In genomic region chr19:46606681-46607440, GRCh38 we compare ENCODE assay signal across 18 cellular contexts. TPM values are rescaled to one million over a fixed set of nuclear protein-coding genes. Genes with fewer than 3 reads are reported as not detected.
A peak's percentile ranks its signal among the peaks of the same experiment; 100 is the strongest.
DNase-seq lines count a peak whose midpoint lies in the region; ATAC-seq and TF ChIP-seq lines count a peak whose summit lies in the region.
"Had no signal": no experiment of that assay in that cellular context is flagged by ENCODE, and none has a peak within 500 bp of the region (broad histone marks: within the 10 kb centered on the region; RNA-seq: fewer than 3 reads in every experiment).

No MANE protein-coding gene starts in this region.

- H3K36me3 ChIP-seq in tibial nerve: peaks cover 0 to 55% (median 8%) of the 10 kb centered on the region in 3 donors

- no peaks in the 10 kb centered on the region for H3K9me3 Mint-ChIP-seq in activated naive CD8-positive, alpha-beta T cell (ENCODE audit: low read depth)
- no peaks in the 10 kb centered on the region for H3K9me3 Mint-ChIP-seq in activated naive CD8-positive, alpha-beta T cell treated with anti-CD3 and anti-CD28 coated beads, Interleukin-2, amount 50 U/mL, for 24 hours
- no peaks in the 10 kb centered on the region for H3K9me3 Mint-ChIP-seq in brain
- H3K9me3 Mint-ChIP-seq: activated T-helper 1 cell treated with anti-CD3 and anti-CD28 coated beads, Interleukin-12 subunit alpha, Interleukin-12 subunit beta, Interleukin-2, Interleukin-4 antibody, amounts not matched to agents 30 ng/mL and 10 ng/mL and 1 ng/mL, durations not matched to agents 14 hours and 24 hours and 36 hours had no signal

- no peak for TF ChIP-seq CTCF in brain (conservative IDR thresholded peaks at IDR 0.05)
- TF ChIP-seq CTCF in tibial nerve (IDR thresholded peaks at IDR 0.05): no peak

- H3K36me3 Mint-ChIP-seq in activated naive CD8-positive, alpha-beta T cell: peaks cover 6% of the 10 kb centered on the region
- peaks cover 69% of the 10 kb centered on the region for H3K36me3 Mint-ChIP-seq in activated naive CD8-positive, alpha-beta T cell treated with anti-CD3 and anti-CD28 coated beads, Interleukin-2, amount 50 U/mL, for 24 hours (ENCODE audit: low read depth)
- H3K36me3 Mint-ChIP-seq in brain: peaks cover 23% of the 10 kb centered on the region

- H3K27ac ChIP-seq in tibial nerve: peak overlapping the region; percentile 2 to 99 (median 62)
- H3K27ac ChIP-seq: left lung, SK-N-MC, upper lobe of left lung had no signal

- H3K4me1 Mint-ChIP-seq in activated naive CD8-positive, alpha-beta T cell (ENCODE audit: low read depth): peaks cover 52% of the 10 kb centered on the region
- H3K4me1 Mint-ChIP-seq in activated naive CD8-positive, alpha-beta T cell treated with anti-CD3 and anti-CD28 coated beads, Interleukin-2, amount 50 U/mL, for 24 hours: peaks cover 63% of the 10 kb centered on the region
- H3K4me1 Mint-ChIP-seq in brain: peaks cover 55% of the 10 kb centered on the region

- no peak overlapping the region for H3K4me3 Mint-ChIP-seq in activated naive CD8-positive, alpha-beta T cell
- no peak overlapping the region for H3K4me3 Mint-ChIP-seq in activated naive CD8-positive, alpha-beta T cell treated with anti-CD3 and anti-CD28 coated beads, Interleukin-2, amount 50 U/mL, for 24 hours
- peak overlapping the region in 3 of 5 experiments; percentile 26 to 61 (median 30) for H3K4me3 Mint-ChIP-seq in brain
- H3K4me3 Mint-ChIP-seq: activated T-helper 1 cell treated with anti-CD3 and anti-CD28 coated beads, Interleukin-12 subunit alpha, Interleukin-12 subunit beta, Interleukin-2, Interleukin-4 antibody, amounts not matched to agents 30 ng/mL and 10 ng/mL and 1 ng/mL, durations not matched to agents 14 hours and 24 hours and 36 hours had no signal

- no peaks in the 10 kb centered on the region for H3K9me3 ChIP-seq in tibial nerve
- H3K9me3 ChIP-seq: left lung, upper lobe of left lung had no signal

- TF ChIP-seq POLR2A in tibial nerve (IDR thresholded peaks at IDR 0.05): no peak

- no peak for ATAC-seq in activated naive CD8-positive, alpha-beta T cell treated with anti-CD3 and anti-CD28 coated beads, Interleukin-2, amount 50 U/mL, for 24 hours
- ATAC-seq: activated CD4-positive, CD25-positive, alpha-beta regulatory T cell treated with anti-CD3 and anti-CD28 coated beads, Interleukin-2, amount 50 U/mL, for 24 hours; left lung had no signal

- DNase-seq in activated naive CD8-positive, alpha-beta T cell treated with anti-CD3 and anti-CD28 coated beads, Interleukin-2, amount 50 U/mL, for 24 hours: no peak
- DNase-seq in mesenteric fat pad (ENCODE audit: low spot score) (peak; percentile 67), tibial nerve (ENCODE audit: low spot score in 2 of 2) (peak in 1 of 2 donors; percentile 8), NCI-H524 (lab: John Stamatoyannopoulos, UW) (no peak), NCI-H82 treated with DMSO at 0.1 percent for 48 hours (lab: John Stamatoyannopoulos, UW; ENCODE audit: unreplicated experiment) (no peak), NCI-H82 (lab: John Stamatoyannopoulos, UW) (no peak)
- DNase-seq: NCI-H2171, upper lobe of left lung had no signal

- H3K27ac Mint-ChIP-seq in activated naive CD8-positive, alpha-beta T cell: peak overlapping the region; percentile 47
- H3K27ac Mint-ChIP-seq in activated naive CD8-positive, alpha-beta T cell treated with anti-CD3 and anti-CD28 coated beads, Interleukin-2, amount 50 U/mL, for 24 hours: no peak overlapping the region
- H3K27ac Mint-ChIP-seq in brain: peak overlapping the region; percentile 37 to 82 (median 66)
- H3K27ac Mint-ChIP-seq: activated T-helper 1 cell treated with anti-CD3 and anti-CD28 coated beads, Interleukin-12 subunit alpha, Interleukin-12 subunit beta, Interleukin-2, Interleukin-4 antibody, amounts not matched to agents 30 ng/mL and 10 ng/mL and 1 ng/mL, durations not matched to agents 14 hours and 24 hours and 36 hours had no signal

- 56 to 66% methylated on average over 12 of the region's 12 CpGs for WGBS in tibial nerve, 2 donors

- no peaks in the 10 kb centered on the region for H3K27me3 ChIP-seq in tibial nerve
- H3K27me3 ChIP-seq: left lung, upper lobe of left lung had no signal

- H3K4me3 ChIP-seq in tibial nerve: no peak overlapping the region
- H3K4me3 ChIP-seq: left lung, SK-N-MC, smooth muscle cell, upper lobe of left lung had no signal

- H3K4me1 ChIP-seq in tibial nerve: peaks cover 0 to 96% (median 56%) of the 10 kb centered on the region in 4 donors

- no peak for TF ChIP-seq EP300 in tibial nerve (IDR thresholded peaks at IDR 0.05)

- H3K27me3 Mint-ChIP-seq in activated naive CD8-positive, alpha-beta T cell: no peaks in the 10 kb centered on the region
- H3K27me3 Mint-ChIP-seq in activated naive CD8-positive, alpha-beta T cell treated with anti-CD3 and anti-CD28 coated beads, Interleukin-2, amount 50 U/mL, for 24 hours: no peaks in the 10 kb centered on the region
- H3K27me3 Mint-ChIP-seq in brain: peaks cover 16% of the 10 kb centered on the region

RNA-seq across cellular contexts. Expression of gene CALM3, which starts 5.7 kb away (rescaled TPM):
- polyA plus RNA-seq in brain (ENCODE audit: insufficient read depth, low read depth, low replicate concordance): 789 TPM
- total RNA-seq in mesenteric fat pad: 125 TPM
- total RNA-seq in tibial nerve: 100 to 1,000 TPM; 123 to 167 (median 137) TPM

RNA-seq across cellular contexts. Expression of gene PTGIR, which starts 18.0 kb away (rescaled TPM):
- polyA plus RNA-seq in brain (ENCODE audit: insufficient read depth, low read depth, low replicate concordance): 0.80 TPM
- total RNA-seq in mesenteric fat pad: 7.2 TPM
- 10 to 100 TPM in 2 of 4 donors, 1 to 10 TPM in 2; 3.1 to 43.2 (median 12.7) TPM for total RNA-seq in tibial nerve

RNA-seq across cellular contexts. Expression of gene GNG8, which starts 29.1 kb away (rescaled TPM):
- 12.7 TPM for polyA plus RNA-seq in brain (ENCODE audit: insufficient read depth, low read depth, low replicate concordance)
- not detected for total RNA-seq in mesenteric fat pad
- total RNA-seq in tibial nerve: not detected
- total RNA-seq: bronchial epithelial cell, endothelial cell of umbilical vein, glomerular endothelial cell, left lung, smooth muscle cell, upper lobe of left lung had no signal
- polyA plus RNA-seq: endothelial cell of umbilical vein had no signal

RNA-seq across cellular contexts. Expression of gene DACT3, which starts 54.1 kb away (rescaled TPM):
- 27.4 TPM for polyA plus RNA-seq in brain (ENCODE audit: insufficient read depth, low read depth, low replicate concordance)
- total RNA-seq in mesenteric fat pad (3.4 TPM), tibial nerve (10 to 100 TPM in 1 of 4 donors, 1 to 10 TPM in 3; 7.1 to 11.7 (median 8.2) TPM)

Comparison
In these comparisons a context has a peak if more than half of its experiments do, and no peak if none do; other contexts are left out.
1. H3K4me3 Mint-ChIP-seq: peak in brain (3 of 5); none in activated naive CD8-positive, alpha-beta T cell (single experiment) and activated naive CD8-positive, alpha-beta T cell treated with anti-CD3 and anti-CD28 coated beads, Interleukin-2, amount 50 U/mL, for 24 hours (single experiment).